ENCODE assay signal across 8 cellular contexts in the genomic region with DNA sequence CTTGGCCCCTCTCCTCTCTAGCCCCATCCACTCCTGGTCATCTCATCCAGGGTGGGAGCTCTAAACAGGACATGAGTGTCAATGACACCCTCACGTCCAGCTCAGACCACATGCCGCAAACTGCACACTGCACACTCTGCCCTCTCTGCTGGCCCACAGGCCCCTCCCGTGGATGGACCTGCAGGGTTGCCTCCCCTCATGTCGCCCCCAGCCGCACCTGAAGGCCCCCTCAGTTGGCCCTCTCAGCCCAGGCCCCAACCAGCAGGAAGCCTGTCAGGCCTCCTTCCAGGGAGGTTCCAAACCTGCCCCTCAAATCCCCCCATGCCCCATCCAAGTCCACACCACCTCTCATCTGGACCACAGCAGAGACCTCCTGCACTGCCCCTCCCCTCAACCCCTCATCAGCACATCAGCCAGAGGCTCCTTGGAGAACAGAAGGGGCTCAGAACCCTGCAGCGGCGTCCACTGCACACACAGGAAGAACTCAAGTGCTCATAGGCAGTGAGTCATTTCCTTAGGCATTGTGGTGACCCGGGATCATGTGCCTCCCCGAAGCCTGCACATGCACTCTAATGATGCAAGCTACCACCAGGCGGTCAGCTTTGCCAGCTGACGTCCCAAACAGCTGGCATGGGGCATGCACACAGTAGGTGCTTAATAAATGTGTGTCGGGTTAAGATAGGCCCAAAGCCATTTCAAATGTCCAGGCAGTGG. TPM values are rescaled to one million over a fixed set of nuclear protein-coding genes. Genes with fewer than 3 reads are reported as not detected.
DNase-seq lines count a peak whose midpoint lies in the region; ATAC-seq, FAIRE-seq and TF ChIP-seq lines count a peak whose summit lies in the region.

No MANE protein-coding gene starts in this region.

- intact Hi-C loops in Panc1 (cut with micrococcal nuclease; ENCODE audit: unreplicated experiment) = no loop called here
- intact Hi-C loops in Right ventricle myocardium inferior (cut with DNase I) = loop anchor here (10.0 kb wide), 2 partner anchors 594 to 704 kb away; partner anchors contain the start of genes C11orf21 and TSPAN32

- peak; percentile 91 for FAIRE-seq in GM12892 (lab: Jason Lieb, UNC)

- no peak overlapping the region for H3K4me3 ChIP-seq in Panc1 (ENCODE audit: low read depth in 2 of 2, low read length in 2 of 2)

- CTCF ChIA-PET in Panc1 (lab: Charles Lee) = interaction anchor here (1.5 kb wide), 1 partner anchor 365 kb away, joined by 3 read pairs; no protein-coding TSS in a partner anchor

- no peaks in the 10 kb centered on the region for H3K27me3 ChIP-seq in Panc1 (ENCODE audit: control insufficient read depth, insufficient read depth, low read length)

- in situ Hi-C loops in Panc1 (cut with HindIII; ENCODE audit: low pct_unique_long_range_greater_than_20kb, low sequenced_read_pairs) = no loop called here

- no peak for DNase-seq in GM12892 (ENCODE audit: insufficient read length)
- DNase-seq in Panc1 (ENCODE audit: low read depth, low spot score) = no peak
- DNase-seq in activated gamma-delta T cell treated with anti-CD3 and anti-CD28 coated beads, Interleukin-2, amount 50 U/mL, for 16 hours (ENCODE audit: low read depth) = peak; percentile 38
- DNase-seq in Right ventricle myocardium inferior (ENCODE audit: missing footprints) = no peak
- DNase-seq in stimulated activated CD4-positive, alpha-beta T cell treated with anti-CD3 and anti-CD28 coated beads, Interleukin-15, amount 100 ng/mL, for 24 hours = peak; percentile 69
- DNase-seq in occipital lobe (lab: John Stamatoyannopoulos, UW) = no peak
- DNase-seq in NAMALWA (ENCODE audit: low spot score) = no peak

- no peak for TF ChIP-seq CTCF in Panc1 (IDR thresholded peaks at IDR 0.05)

- TF ChIP-seq POLR2A in GM12892 (IDR thresholded peaks at IDR 0.05; ENCODE audit: low read depth, low read length) = no peak

- peaks cover 37% of the 10 kb centered on the region for H3K4me1 ChIP-seq in Panc1 (ENCODE audit: control insufficient read depth, insufficient read depth, low read length)

- no peaks in the 10 kb centered on the region; the same call in 1 of the 2 replicates for H3K36me3 ChIP-seq in Panc1 (ENCODE audit: control insufficient read depth, insufficient read depth, low read length)

- BruUV-seq in Panc1 (replicated peaks; lab: Mats Ljungman, UMichigan) = no TSS peak

- peak overlapping the region; percentile 62 for H3K27ac ChIP-seq in Panc1 (ENCODE audit: low read length)

- H3K9me3 ChIP-seq in Panc1 (ENCODE audit: control insufficient read depth, insufficient read depth, low read depth, low read length) = no peaks in the 10 kb centered on the region

- peak; percentile 52 for ATAC-seq in Panc1
- peak; percentile 27 for ATAC-seq in Right ventricle myocardium inferior
- ATAC-seq in GM21390 (IDR thresholded peaks at IDR 0.05; ENCODE audit: unreplicated experiment) = no peak

- POLR2A ChIA-PET in Panc1 (lab: Charles Lee) = interaction anchor here (0.5 kb wide), 1 partner anchor 589 kb away, joined by 3 read pairs; no protein-coding TSS in a partner anchor

RNA-seq across cellular contexts. Expression of gene CDKN1C, which starts 12.9 kb away (rescaled TPM):
- polyA plus RNA-seq in GM12892 (2012; ENCODE audit: missing spikeins) = not detected
- 4.6 TPM for total RNA-seq in Panc1 (2021; ENCODE audit: unreplicated experiment)
- 10.9 TPM for polyA plus RNA-seq in Panc1 (2012; ENCODE audit: insufficient read length)
- total RNA-seq in Right ventricle myocardium inferior = 40.0 TPM
- total RNA-seq in occipital lobe = 34.5 TPM

RNA-seq across cellular contexts. Expression of gene PHLDA2, which starts 30.7 kb away (rescaled TPM):
- polyA plus RNA-seq in GM12892 (2012; ENCODE audit: missing spikeins) = not detected
- total RNA-seq in Panc1 (2021; ENCODE audit: unreplicated experiment) (195 TPM), Right ventricle myocardium inferior (0.65 TPM), occipital lobe (not detected)
- 286 TPM for polyA plus RNA-seq in Panc1 (2012; ENCODE audit: insufficient read length)

Comparison
In these comparisons a context has a peak if more than half of its experiments do, and no peak if none do; other contexts are left out.
1. DNase-seq: peak in activated gamma-delta T cell treated with anti-CD3 and anti-CD28 coated beads, Interleukin-2, amount 50 U/mL, for 16 hours (single experiment) and stimulated activated CD4-positive, alpha-beta T cell treated with anti-CD3 and anti-CD28 coated beads, Interleukin-15, amount 100 ng/mL, for 24 hours (single experiment); none in GM12892 (single experiment), Panc1 (single experiment), Right ventricle myocardium inferior (single experiment), occipital lobe (single experiment) and NAMALWA (single experiment).
2. RNA of gene PHLDA2, which starts 30.7 kb away (total RNA-seq): 195 TPM in Panc1 (single experiment); 0.65 TPM in Right ventricle myocardium inferior (single experiment) and not detected in occipital lobe (single experiment); every median in the first group is over 100 times any median in the second.